15 cellular contexts compared by ENCODE assay signal in genomic region chr9:136079916-136080246, GRCh38. TPM values are rescaled to one million over a fixed set of nuclear protein-coding genes. Genes with fewer than 3 reads are reported as not detected.
DNase-seq lines count a peak whose midpoint lies in the region; ATAC-seq and TF ChIP-seq lines count a peak whose summit lies in the region.
"Had no signal": no experiment of that assay in that cellular context is flagged by ENCODE, and none has a peak within 500 bp of the region (broad histone marks: within the 10 kb centered on the region; RNA-seq: fewer than 3 reads in every experiment).

No MANE protein-coding gene starts in this region.

- TF ChIP-seq CTCF in endodermal cell (conservative IDR thresholded peaks at IDR 0.05), result no peak
- TF ChIP-seq CTCF in upper lobe of right lung (IDR thresholded peaks at IDR 0.05), result no peak

- H3K4me3 ChIP-seq in endodermal cell (ENCODE audit: low read length), result no peak overlapping the region
- no peak overlapping the region for H3K4me3 ChIP-seq in upper lobe of right lung

- DNase-seq in activated naive CD8-positive, alpha-beta T cell treated with anti-CD3 and anti-CD28 coated beads, Interleukin-2, amount 10 ng/mL, durations not matched to agents 7 days and 5 days, result peak; percentile 25
- no peak for DNase-seq in activated naive CD8-positive, alpha-beta T cell treated with anti-CD3 and anti-CD28 coated beads for 36 hours
- DNase-seq in endodermal cell (no peak), upper lobe of right lung (no peak)
- DNase-seq in natural killer cell treated with Interleukin-12 subunit alpha and Interleukin-12 subunit beta and Interleukin-15 and Interleukin-18, amount 100 ng/mL, for 72 hours (ENCODE audit: low spot score), result no peak
- DNase-seq in activated naive CD4-positive, alpha-beta T cell treated with anti-CD3 and anti-CD28 coated beads, Interleukin-2, amount 50 U/mL, for 16 hours, result no peak
- no peak for DNase-seq in stimulated activated naive CD4-positive, alpha-beta T cell treated with Interleukin-2 at 50 U/mL for 16 hours (lab: John Stamatoyannopoulos, UW)
- DNase-seq: activated gamma-delta T cell; effector memory CD4-positive, alpha-beta T cell; midbrain; NK-92 treated with Interleukin-12 subunit alpha and Interleukin-12 subunit beta, amount 100 ng/mL, for 24 hours; trophoblast cell had no signal

- POLR2A ChIA-PET in activated naive CD8-positive, alpha-beta T cell treated with anti-CD3 and anti-CD28 coated beads, Interleukin-2, amount 10 ng/mL, durations not matched to agents 7 days and 5 days (lab: Charles Lee), result no interaction called here

- peak overlapping the region; percentile 32 for H3K27ac ChIP-seq in endodermal cell (ENCODE audit: low read depth, low read length)
- H3K27ac ChIP-seq in upper lobe of right lung, result peak overlapping the region; percentile 11

- peaks cover 3% of the 10 kb centered on the region for H3K36me3 Mint-ChIP-seq in activated naive CD8-positive, alpha-beta T cell treated with anti-CD3 and anti-CD28 coated beads, Interleukin-2, amount 10 ng/mL, durations not matched to agents 7 days and 5 days
- no peaks in the 10 kb centered on the region for H3K36me3 Mint-ChIP-seq in activated naive CD8-positive, alpha-beta T cell treated with anti-CD3 and anti-CD28 coated beads for 36 hours
- H3K36me3 Mint-ChIP-seq in endodermal cell (ENCODE audit: low read depth), result peaks cover 5% of the 10 kb centered on the region
- no peaks in the 10 kb centered on the region for H3K36me3 Mint-ChIP-seq in natural killer cell treated with Interleukin-12 subunit alpha and Interleukin-12 subunit beta and Interleukin-15 and Interleukin-18, amount 100 ng/mL, for 72 hours
- H3K36me3 Mint-ChIP-seq: WTC11 had no signal

- H3K27me3 ChIP-seq in endodermal cell (ENCODE audit: control insufficient read depth, insufficient read depth, low read length, poor library complexity, severe bottlenecking) (no peaks in the 10 kb centered on the region), upper lobe of right lung (no peaks in the 10 kb centered on the region)

- no peaks in the 10 kb centered on the region for H3K9me3 Mint-ChIP-seq in activated naive CD8-positive, alpha-beta T cell treated with anti-CD3 and anti-CD28 coated beads, Interleukin-2, amount 10 ng/mL, durations not matched to agents 7 days and 5 days
- no peaks in the 10 kb centered on the region for H3K9me3 Mint-ChIP-seq in activated naive CD8-positive, alpha-beta T cell treated with anti-CD3 and anti-CD28 coated beads for 36 hours
- no peaks in the 10 kb centered on the region for H3K9me3 Mint-ChIP-seq in endodermal cell
- no peaks in the 10 kb centered on the region for H3K9me3 Mint-ChIP-seq in natural killer cell treated with Interleukin-12 subunit alpha and Interleukin-12 subunit beta and Interleukin-15 and Interleukin-18, amount 100 ng/mL, for 72 hours
- H3K9me3 Mint-ChIP-seq: WTC11 had no signal

- WGBS in endodermal cell (ENCODE audit: insufficient coverage in 1 of 2, insufficient read length in 1 of 2), 2 experiments, result 93 to 95% methylated on average over 3 to 6 of the region's 6 CpGs

- peaks cover 15% of the 10 kb centered on the region for H3K4me1 Mint-ChIP-seq in activated naive CD8-positive, alpha-beta T cell treated with anti-CD3 and anti-CD28 coated beads, Interleukin-2, amount 10 ng/mL, durations not matched to agents 7 days and 5 days
- peaks cover 21% of the 10 kb centered on the region for H3K4me1 Mint-ChIP-seq in activated naive CD8-positive, alpha-beta T cell treated with anti-CD3 and anti-CD28 coated beads for 36 hours
- no peaks in the 10 kb centered on the region for H3K4me1 Mint-ChIP-seq in endodermal cell
- H3K4me1 Mint-ChIP-seq in natural killer cell treated with Interleukin-12 subunit alpha and Interleukin-12 subunit beta and Interleukin-15 and Interleukin-18, amount 100 ng/mL, for 72 hours (ENCODE audit: low read depth in 2 of 2), result peaks cover 24 to 31% of the 10 kb centered on the region in 2 donors

- intact Hi-C loops in upper lobe of right lung (cut with DNase I), result no loop called here

- H3K4me1 ChIP-seq in endodermal cell (ENCODE audit: control insufficient read depth, insufficient read depth, low read length) (no peaks in the 10 kb centered on the region), upper lobe of right lung (peaks cover 33% of the 10 kb centered on the region)

- H3K27ac Mint-ChIP-seq in activated naive CD8-positive, alpha-beta T cell treated with anti-CD3 and anti-CD28 coated beads, Interleukin-2, amount 10 ng/mL, durations not matched to agents 7 days and 5 days, result no peak overlapping the region
- H3K27ac Mint-ChIP-seq in activated naive CD8-positive, alpha-beta T cell treated with anti-CD3 and anti-CD28 coated beads for 36 hours, result no peak overlapping the region
- H3K27ac Mint-ChIP-seq in endodermal cell, result no peak overlapping the region
- H3K27ac Mint-ChIP-seq in natural killer cell treated with Interleukin-12 subunit alpha and Interleukin-12 subunit beta and Interleukin-15 and Interleukin-18, amount 100 ng/mL, for 72 hours, result peak overlapping the region in 1 of 2 donors; percentile 47
- H3K27ac Mint-ChIP-seq: WTC11 had no signal

- no peak overlapping the region for H3K9ac ChIP-seq in endodermal cell (ENCODE audit: extremely low read depth, low read length, poor library complexity, severe bottlenecking)

- no peak for ATAC-seq in activated naive CD8-positive, alpha-beta T cell treated with anti-CD3 and anti-CD28 coated beads, Interleukin-2, amount 10 ng/mL, durations not matched to agents 7 days and 5 days (ENCODE audit: low read depth)
- peak; percentile 22 to 28 for ATAC-seq in natural killer cell treated with Interleukin-12 subunit alpha and Interleukin-12 subunit beta and Interleukin-15 and Interleukin-18, amount 100 ng/mL, for 72 hours
- no peak for ATAC-seq in upper lobe of right lung
- no peak for ATAC-seq in HG02610 (IDR thresholded peaks at IDR 0.05; ENCODE audit: unreplicated experiment)
- ATAC-seq: WTC11 had no signal

- no peaks in the 10 kb centered on the region for H3K36me3 ChIP-seq in endodermal cell (ENCODE audit: control insufficient read depth, insufficient read depth, low read length)
- H3K36me3 ChIP-seq in upper lobe of right lung, result no peaks in the 10 kb centered on the region

- no peaks in the 10 kb centered on the region for H3K27me3 Mint-ChIP-seq in activated naive CD8-positive, alpha-beta T cell treated with anti-CD3 and anti-CD28 coated beads, Interleukin-2, amount 10 ng/mL, durations not matched to agents 7 days and 5 days
- H3K27me3 Mint-ChIP-seq in activated naive CD8-positive, alpha-beta T cell treated with anti-CD3 and anti-CD28 coated beads for 36 hours, result no peaks in the 10 kb centered on the region
- H3K27me3 Mint-ChIP-seq in endodermal cell (ENCODE audit: insufficient read depth), result no peaks in the 10 kb centered on the region
- H3K27me3 Mint-ChIP-seq in natural killer cell treated with Interleukin-12 subunit alpha and Interleukin-12 subunit beta and Interleukin-15 and Interleukin-18, amount 100 ng/mL, for 72 hours, result no peaks in the 10 kb centered on the region
- H3K27me3 Mint-ChIP-seq: brain had no signal

- no peak overlapping the region for H3K4me3 Mint-ChIP-seq in activated naive CD8-positive, alpha-beta T cell treated with anti-CD3 and anti-CD28 coated beads, Interleukin-2, amount 10 ng/mL, durations not matched to agents 7 days and 5 days
- H3K4me3 Mint-ChIP-seq in activated naive CD8-positive, alpha-beta T cell treated with anti-CD3 and anti-CD28 coated beads for 36 hours, result no peak overlapping the region
- H3K4me3 Mint-ChIP-seq in endodermal cell, result no peak overlapping the region
- no peak overlapping the region for H3K4me3 Mint-ChIP-seq in natural killer cell treated with Interleukin-12 subunit alpha and Interleukin-12 subunit beta and Interleukin-15 and Interleukin-18, amount 100 ng/mL, for 72 hours
- H3K4me3 Mint-ChIP-seq: brain, WTC11 had no signal

- H3K9me3 ChIP-seq in endodermal cell (ENCODE audit: control insufficient read depth, low read length), result no peaks in the 10 kb centered on the region
- no peaks in the 10 kb centered on the region for H3K9me3 ChIP-seq in upper lobe of right lung

RNA-seq across cellular contexts. Expression of gene NACC2, which starts 15.2 kb away (rescaled TPM):
- total RNA-seq in activated naive CD8-positive, alpha-beta T cell treated with anti-CD3 and anti-CD28 coated beads, Interleukin-2, amount 10 ng/mL, durations not matched to agents 7 days and 5 days, result 10 to 100 TPM; 10.5 to 11.2 TPM
- total RNA-seq in activated naive CD8-positive, alpha-beta T cell treated with anti-CD3 and anti-CD28 coated beads for 36 hours, result 1 to 10 TPM; 5.3 to 5.6 TPM
- total RNA-seq in endodermal cell (10 to 100 TPM; 12.4 to 16.7 TPM), upper lobe of right lung (33.5 TPM)
- 6.4 TPM for polyA plus RNA-seq in endodermal cell (2013, experiment 1 of 2)
- 6.8 TPM for polyA plus RNA-seq in endodermal cell (2013, experiment 2 of 2)
- 10 to 100 TPM; 19.2 to 21.1 TPM for total RNA-seq in natural killer cell treated with Interleukin-12 subunit alpha and Interleukin-12 subunit beta and Interleukin-15 and Interleukin-18, amount 100 ng/mL, for 72 hours

RNA-seq across cellular contexts. Expression of gene TMEM250, which starts 38.8 kb away (rescaled TPM):
- total RNA-seq in activated naive CD8-positive, alpha-beta T cell treated with anti-CD3 and anti-CD28 coated beads, Interleukin-2, amount 10 ng/mL, durations not matched to agents 7 days and 5 days, result 10 to 100 TPM; 45.3 to 45.9 TPM
- 10 to 100 TPM; 27.2 to 28.7 TPM for total RNA-seq in activated naive CD8-positive, alpha-beta T cell treated with anti-CD3 and anti-CD28 coated beads for 36 hours
- total RNA-seq in endodermal cell, result 10 to 100 TPM; 56.4 to 58.4 TPM
- polyA plus RNA-seq in endodermal cell (2013, experiment 1 of 2), result 28.9 TPM
- 28.8 TPM for polyA plus RNA-seq in endodermal cell (2013, experiment 2 of 2)
- total RNA-seq in natural killer cell treated with Interleukin-12 subunit alpha and Interleukin-12 subunit beta and Interleukin-15 and Interleukin-18, amount 100 ng/mL, for 72 hours, result 10 to 100 TPM; 29.1 to 42.3 TPM
- 30.7 TPM for total RNA-seq in upper lobe of right lung

Comparison
In these comparisons a context has a peak if more than half of its experiments do, and no peak if none do; other contexts are left out.
1. ATAC-seq: peak in natural killer cell treated with Interleukin-12 subunit alpha and Interleukin-12 subunit beta and Interleukin-15 and Interleukin-18, amount 100 ng/mL, for 72 hours (2 of 2); none in activated naive CD8-positive, alpha-beta T cell treated with anti-CD3 and anti-CD28 coated beads, Interleukin-2, amount 10 ng/mL, durations not matched to agents 7 days and 5 days (single experiment), upper lobe of right lung (single experiment) and HG02610 (single experiment).